Comparison of ENCODE assay signal across 24 cellular contexts in the genomic region with DNA sequence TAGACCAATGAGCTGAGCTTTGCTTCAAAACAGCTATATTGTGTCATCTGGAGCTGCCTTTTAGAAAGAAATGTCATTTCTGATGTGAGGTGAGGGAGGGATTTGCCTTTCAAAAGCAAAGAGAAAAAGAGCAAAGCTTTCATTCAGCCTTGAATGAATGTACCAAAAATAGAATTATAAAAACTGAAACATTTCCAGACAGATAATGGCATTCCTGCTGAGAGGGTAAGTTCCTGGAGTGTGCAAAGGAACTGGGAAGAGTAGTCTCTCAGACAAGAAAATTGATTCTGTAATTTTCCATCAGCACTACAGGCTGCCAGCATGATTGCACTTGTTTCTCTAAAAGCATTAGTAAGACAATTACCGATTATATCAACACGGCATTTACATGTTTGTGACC.
"Had no signal": no experiment of that assay in that cellular context is flagged by ENCODE, and none has a peak within 500 bp of the region (broad histone marks: within the 10 kb centered on the region; RNA-seq: fewer than 3 reads in every experiment).

No MANE protein-coding gene starts in this region.

- H3K27ac ChIP-seq: coronary artery, esophagus squamous epithelium, gastrocnemius medialis, left lung, right atrium auricular region, spleen, upper lobe of left lung, WERI-Rb-1 had no signal

- H3K27me3 ChIP-seq: esophagus squamous epithelium, gastrocnemius medialis, left lung, right atrium auricular region, spleen, upper lobe of left lung had no signal

- H3K27ac Mint-ChIP-seq: activated CD4-positive, alpha-beta T cell treated with anti-CD3 and anti-CD28 coated beads, Interleukin-2, amount 10 ng/mL, durations not matched to agents 7 days and 5 days; activated CD8-positive, alpha-beta memory T cell treated with anti-CD3 and anti-CD28 coated beads, Interleukin-2, amount 10 ng/mL, durations not matched to agents 7 days and 5 days; activated CD8-positive, alpha-beta T cell treated with anti-CD3 and anti-CD28 coated beads for 36 hours; activated naive CD4-positive, alpha-beta T cell treated with anti-CD3 and anti-CD28 coated beads, Interleukin-2, amount 10 ng/mL, durations not matched to agents 7 days and 5 days; activated naive CD8-positive, alpha-beta T cell treated with anti-CD3 and anti-CD28 coated beads, Interleukin-2, amount 50 U/mL, for 24 hours; naive thymus-derived CD4-positive, alpha-beta T cell; progenitor cell of endocrine pancreas had no signal

- H3K36me3 ChIP-seq: esophagus squamous epithelium, gastrocnemius medialis, left lung, right atrium auricular region, spleen, upper lobe of left lung, WERI-Rb-1 had no signal

- H3K4me1 Mint-ChIP-seq: activated CD4-positive, alpha-beta T cell treated with anti-CD3 and anti-CD28 coated beads, Interleukin-2, amount 10 ng/mL, durations not matched to agents 7 days and 5 days; activated CD8-positive, alpha-beta memory T cell treated with anti-CD3 and anti-CD28 coated beads, Interleukin-2, amount 10 ng/mL, durations not matched to agents 7 days and 5 days; activated naive CD4-positive, alpha-beta T cell treated with anti-CD3 and anti-CD28 coated beads, Interleukin-2, amount 10 ng/mL, durations not matched to agents 7 days and 5 days; activated naive CD8-positive, alpha-beta T cell treated with anti-CD3 and anti-CD28 coated beads, Interleukin-2, amount 50 U/mL, for 24 hours; naive thymus-derived CD4-positive, alpha-beta T cell had no signal

- H3K27me3 Mint-ChIP-seq: activated CD4-positive, alpha-beta T cell treated with anti-CD3 and anti-CD28 coated beads, Interleukin-2, amount 10 ng/mL, durations not matched to agents 7 days and 5 days; activated CD8-positive, alpha-beta memory T cell treated with anti-CD3 and anti-CD28 coated beads, Interleukin-2, amount 10 ng/mL, durations not matched to agents 7 days and 5 days; activated CD8-positive, alpha-beta T cell treated with anti-CD3 and anti-CD28 coated beads for 36 hours; activated naive CD4-positive, alpha-beta T cell treated with anti-CD3 and anti-CD28 coated beads, Interleukin-2, amount 10 ng/mL, durations not matched to agents 7 days and 5 days; activated naive CD8-positive, alpha-beta T cell treated with anti-CD3 and anti-CD28 coated beads, Interleukin-2, amount 50 U/mL, for 24 hours; naive thymus-derived CD4-positive, alpha-beta T cell; progenitor cell of endocrine pancreas had no signal

- H3K36me3 Mint-ChIP-seq: activated CD8-positive, alpha-beta memory T cell treated with anti-CD3 and anti-CD28 coated beads, Interleukin-2, amount 10 ng/mL, durations not matched to agents 7 days and 5 days; activated naive CD4-positive, alpha-beta T cell treated with anti-CD3 and anti-CD28 coated beads, Interleukin-2, amount 10 ng/mL, durations not matched to agents 7 days and 5 days; naive thymus-derived CD4-positive, alpha-beta T cell had no signal

- DNase-seq: activated CD4-positive, alpha-beta T cell treated with anti-CD3 and anti-CD28 coated beads, Interleukin-2, amount 10 ng/mL, durations not matched to agents 7 days and 5 days; activated CD4-positive, CD25-positive, alpha-beta regulatory T cell treated with anti-CD3 and anti-CD28 coated beads, Interleukin-2, amount 50 U/mL, for 72 hours; activated CD8-positive, alpha-beta memory T cell treated with anti-CD3 and anti-CD28 coated beads, Interleukin-2, amount 10 ng/mL, durations not matched to agents 7 days and 5 days; activated CD8-positive, alpha-beta T cell treated with anti-CD3 and anti-CD28 coated beads for 36 hours; activated effector memory CD4-positive, alpha-beta T cell treated with anti-CD3 and anti-CD28 coated beads, Interleukin-2, amount 50 U/mL, for 16 hours; activated naive CD4-positive, alpha-beta T cell treated with anti-CD3 and anti-CD28 coated beads, Interleukin-2, amount 10 ng/mL, durations not matched to agents 7 days and 5 days; activated naive CD8-positive, alpha-beta T cell treated with anti-CD3 and anti-CD28 coated beads, Interleukin-2, amount 50 U/mL, for 24 hours; activated T-cell treated with anti-CD3 and anti-CD28 coated beads for 4 hours; cerebellar nuclear complex; esophagus squamous epithelium; gastrocnemius medialis; hippocampal formation; kidney glomerular epithelial cell; left lung; naive thymus-derived CD4-positive, alpha-beta T cell; spleen; stimulated activated CD4-positive, alpha-beta T cell treated with anti-CD3 and anti-CD28 coated beads, Interleukin-4, amount 100 ng/mL, for 1 hour; stimulated activated naive CD4-positive, alpha-beta T cell treated with Interleukin-2 at 50 U/mL for 16 hours; upper lobe of left lung; WERI-Rb-1 had no signal

- H3K4me3 Mint-ChIP-seq: activated CD4-positive, alpha-beta T cell treated with anti-CD3 and anti-CD28 coated beads, Interleukin-2, amount 10 ng/mL, durations not matched to agents 7 days and 5 days; activated CD8-positive, alpha-beta memory T cell treated with anti-CD3 and anti-CD28 coated beads, Interleukin-2, amount 10 ng/mL, durations not matched to agents 7 days and 5 days; activated CD8-positive, alpha-beta T cell treated with anti-CD3 and anti-CD28 coated beads for 36 hours; activated naive CD4-positive, alpha-beta T cell treated with anti-CD3 and anti-CD28 coated beads, Interleukin-2, amount 10 ng/mL, durations not matched to agents 7 days and 5 days; activated naive CD8-positive, alpha-beta T cell treated with anti-CD3 and anti-CD28 coated beads, Interleukin-2, amount 50 U/mL, for 24 hours; naive thymus-derived CD4-positive, alpha-beta T cell had no signal

- H3K4me1 ChIP-seq: esophagus squamous epithelium, gastrocnemius medialis, left lung, right atrium auricular region, spleen, upper lobe of left lung had no signal

- H3K4me3 ChIP-seq: coronary artery, esophagus squamous epithelium, gastrocnemius medialis, left lung, lung, right atrium auricular region, spleen, upper lobe of left lung had no signal

- H3K9me3 ChIP-seq: gastrocnemius medialis, right atrium auricular region, upper lobe of left lung had no signal

- ATAC-seq: activated CD8-positive, alpha-beta memory T cell treated with anti-CD3 and anti-CD28 coated beads, Interleukin-2, amount 10 ng/mL, durations not matched to agents 7 days and 5 days; activated CD8-positive, alpha-beta T cell treated with anti-CD3 and anti-CD28 coated beads for 36 hours; activated naive CD8-positive, alpha-beta T cell treated with anti-CD3 and anti-CD28 coated beads, Interleukin-2, amount 50 U/mL, for 24 hours; gastrocnemius medialis; left lung; naive thymus-derived CD4-positive, alpha-beta T cell had no signal
